Comparison of ENCODE assay signal across 21 cellular contexts in genomic region chr14:42378274-42378673, GRCh38.
"Had no signal": no experiment of that assay in that cellular context is flagged by ENCODE, and none has a peak within 500 bp of the region (broad histone marks: within the 10 kb centered on the region; RNA-seq: fewer than 3 reads in every experiment).

No MANE protein-coding gene starts in this region.

- H3K9me3 ChIP-seq: esophagus muscularis mucosa, sigmoid colon, spleen, upper lobe of right lung had no signal

- DNase-seq: activated CD4-positive, alpha-beta memory T cell treated with anti-CD3 and anti-CD28 coated beads for 36 hours; activated CD4-positive, alpha-beta T cell treated with anti-CD3 and anti-CD28 coated beads for 36 hours; activated gamma-delta T cell treated with Interleukin-2 at 50 U/mL for 16 hours; activated T-cell treated with anti-CD3 and anti-CD28 coated beads for 4 hours; effector CD4-positive, alpha-beta T cell; kidney; sigmoid colon; stimulated activated CD4-positive, alpha-beta T cell treated with anti-CD3 and anti-CD28 coated beads, Interleukin-4, amount 100 ng/mL, for 4 hours; stimulated activated naive CD4-positive, alpha-beta T cell; T-helper 2 cell had no signal

- H3K9me3 Mint-ChIP-seq: mesothelial cell of epicardium had no signal

- H3K27ac Mint-ChIP-seq: activated CD4-positive, alpha-beta memory T cell treated with anti-CD3 and anti-CD28 coated beads for 36 hours; activated CD4-positive, alpha-beta T cell treated with anti-CD3 and anti-CD28 coated beads for 36 hours; activated naive CD8-positive, alpha-beta T cell; activated T-helper 1 cell treated with anti-CD3 and anti-CD28 coated beads, Interleukin-12 subunit alpha, Interleukin-12 subunit beta, Interleukin-2, Interleukin-4 antibody, amounts not matched to agents 30 ng/mL and 10 ng/mL and 1 ng/mL, durations not matched to agents 14 hours and 24 hours and 36 hours; mesothelial cell of epicardium; natural killer cell treated with Interleukin-12 subunit alpha and Interleukin-12 subunit beta and Interleukin-15 and Interleukin-18, amount 100 ng/mL, for 72 hours had no signal

- H3K4me3 ChIP-seq: esophagus muscularis mucosa, lung, sigmoid colon, spleen, upper lobe of right lung had no signal

- H3K27me3 ChIP-seq: esophagus muscularis mucosa, sigmoid colon, spleen, upper lobe of right lung had no signal

- H3K4me1 ChIP-seq: esophagus muscularis mucosa, parathyroid adenoma, sigmoid colon, spleen, upper lobe of right lung had no signal

- H3K36me3 ChIP-seq: esophagus muscularis mucosa, sigmoid colon, spleen, upper lobe of right lung had no signal

- H3K9ac ChIP-seq: parathyroid adenoma had no signal

- H3K27me3 Mint-ChIP-seq: activated CD4-positive, alpha-beta memory T cell treated with anti-CD3 and anti-CD28 coated beads for 36 hours; activated CD4-positive, alpha-beta T cell treated with anti-CD3 and anti-CD28 coated beads for 36 hours; activated naive CD8-positive, alpha-beta T cell; natural killer cell treated with Interleukin-12 subunit alpha and Interleukin-12 subunit beta and Interleukin-15 and Interleukin-18, amount 100 ng/mL, for 72 hours had no signal

- H3K4me1 Mint-ChIP-seq: activated CD4-positive, alpha-beta T cell treated with anti-CD3 and anti-CD28 coated beads for 36 hours; mesothelial cell of epicardium had no signal

- H3K4me3 Mint-ChIP-seq: activated CD4-positive, alpha-beta memory T cell treated with anti-CD3 and anti-CD28 coated beads for 36 hours; activated CD4-positive, alpha-beta T cell treated with anti-CD3 and anti-CD28 coated beads for 36 hours; activated naive CD8-positive, alpha-beta T cell; activated T-helper 1 cell treated with anti-CD3 and anti-CD28 coated beads, Interleukin-12 subunit alpha, Interleukin-12 subunit beta, Interleukin-2, Interleukin-4 antibody, amounts not matched to agents 30 ng/mL and 10 ng/mL and 1 ng/mL, durations not matched to agents 14 hours and 24 hours and 36 hours; mesothelial cell of epicardium; natural killer cell treated with Interleukin-12 subunit alpha and Interleukin-12 subunit beta and Interleukin-15 and Interleukin-18, amount 100 ng/mL, for 72 hours had no signal

- FAIRE-seq: endothelial cell of umbilical vein had no signal

- H2AFZ ChIP-seq: parathyroid adenoma had no signal

- H3K79me2 ChIP-seq: parathyroid adenoma had no signal

- H3K27ac ChIP-seq: esophagus muscularis mucosa, parathyroid adenoma, sigmoid colon, spleen, upper lobe of right lung had no signal

- H3K36me3 Mint-ChIP-seq: activated CD4-positive, alpha-beta memory T cell treated with anti-CD3 and anti-CD28 coated beads for 36 hours; activated naive CD8-positive, alpha-beta T cell; mesothelial cell of epicardium; natural killer cell treated with Interleukin-12 subunit alpha and Interleukin-12 subunit beta and Interleukin-15 and Interleukin-18, amount 100 ng/mL, for 72 hours had no signal

- ATAC-seq: activated CD4-positive, alpha-beta T cell treated with anti-CD3 and anti-CD28 coated beads for 36 hours; left lobe of liver; natural killer cell treated with Interleukin-12 subunit alpha and Interleukin-12 subunit beta and Interleukin-15 and Interleukin-18, amount 100 ng/mL, for 72 hours had no signal
